In the genomic region with DNA sequence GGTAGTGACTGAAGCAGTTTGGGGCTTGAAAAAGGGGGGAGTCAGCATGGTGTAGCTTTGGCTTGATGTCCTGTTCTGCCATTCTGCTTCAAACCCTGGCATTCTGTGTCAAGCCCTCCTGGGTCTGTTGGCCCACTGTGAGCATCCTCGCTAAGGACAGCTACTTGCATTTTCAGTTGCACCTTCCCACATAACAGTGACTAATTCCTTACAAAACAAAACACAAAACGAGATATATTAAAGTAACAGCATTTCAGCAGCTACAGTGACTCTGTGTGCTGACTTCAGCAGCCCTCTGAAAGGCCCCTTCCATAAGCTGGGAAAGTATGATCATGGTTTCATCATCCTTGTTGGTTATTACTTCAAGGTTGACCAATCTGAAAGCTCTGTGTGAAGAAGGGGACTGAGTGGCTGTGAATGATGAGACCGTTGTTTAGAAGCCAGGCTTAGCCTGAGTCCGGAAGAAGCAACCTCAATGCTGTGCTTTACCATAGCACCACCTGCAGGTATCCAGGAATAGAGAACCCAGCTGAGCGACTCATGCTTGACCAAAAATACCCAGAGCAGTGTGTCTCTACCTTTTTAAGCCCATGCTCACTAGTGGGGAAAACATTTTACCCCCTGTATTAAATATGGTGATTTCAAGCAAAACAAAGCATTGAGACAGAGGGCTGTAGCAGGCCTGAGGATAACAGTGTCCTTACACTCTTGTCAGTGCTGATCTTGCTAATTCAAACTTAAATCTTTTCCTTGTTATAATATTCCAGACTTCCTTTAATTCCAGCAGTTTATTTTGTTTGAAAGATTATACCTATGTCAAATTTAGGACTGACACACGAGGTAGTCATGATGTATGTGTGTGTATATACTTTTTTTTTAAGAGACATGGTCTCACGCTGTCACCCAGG, we compare ENCODE assay signal across 7 cellular contexts. TPM values are rescaled to one million over a fixed set of nuclear protein-coding genes. Genes with fewer than 3 reads are reported as not detected.
DNase-seq lines count a peak whose midpoint lies in the region; ATAC-seq and TF ChIP-seq lines count a peak whose summit lies in the region.

No MANE protein-coding gene starts in this region.

- TF ChIP-seq CTCF in brain (conservative IDR thresholded peaks at IDR 0.05): peak; percentile 65 to 70

- no peaks in the 10 kb centered on the region for H3K36me3 Mint-ChIP-seq in brain

- H3K4me3 Mint-ChIP-seq in brain: no peak overlapping the region

- peaks cover 7% of the 10 kb centered on the region for H3K4me1 Mint-ChIP-seq in brain

- peak; percentile 95 for ATAC-seq in GM19455 (IDR thresholded peaks at IDR 0.05; ENCODE audit: unreplicated experiment)
- ATAC-seq in HG03439 (IDR thresholded peaks at IDR 0.05; ENCODE audit: unreplicated experiment): peak; percentile 79

- DNase-seq in GDM1 (lab: John Stamatoyannopoulos, UW): peak; percentile 61
- peak; percentile 72 for DNase-seq in RPMI8226
- DNase-seq in iPS-NIHi7 (ENCODE audit: extremely low spot score): peak; percentile 87
- peak; percentile 22 for DNase-seq in stimulated activated CD4-positive, alpha-beta T cell treated with anti-CD3 and anti-CD28 coated beads, Interleukin-4, amount 100 ng/mL, for 24 hours

- H3K27me3 Mint-ChIP-seq in brain: no peaks in the 10 kb centered on the region

- no peaks in the 10 kb centered on the region for H3K9me3 Mint-ChIP-seq in brain

- peak overlapping the region in 4 of 5 experiments; percentile 28 to 67 (median 38) for H3K27ac Mint-ChIP-seq in brain

RNA-seq across cellular contexts. Expression of a gene that starts 42.6 kb away (rescaled TPM):
- polyA plus RNA-seq in brain (ENCODE audit: insufficient read depth, low read depth, low replicate concordance): not detected

Comparison
In these comparisons a context has a peak if more than half of its experiments do, and no peak if none do; other contexts are left out.
1. Peak in every context shown above with its lines: DNase-seq and ATAC-seq.
2. DNase-seq: peak in every context shown above with its lines; median percentile 87 in iPS-NIHi7; 72 in RPMI8226; 61 in GDM1; 22 in stimulated activated CD4-positive, alpha-beta T cell treated with anti-CD3 and anti-CD28 coated beads, Interleukin-4, amount 100 ng/mL, for 24 hours.